Comparison of ENCODE assay signal across 13 cellular contexts in the genomic region with DNA sequence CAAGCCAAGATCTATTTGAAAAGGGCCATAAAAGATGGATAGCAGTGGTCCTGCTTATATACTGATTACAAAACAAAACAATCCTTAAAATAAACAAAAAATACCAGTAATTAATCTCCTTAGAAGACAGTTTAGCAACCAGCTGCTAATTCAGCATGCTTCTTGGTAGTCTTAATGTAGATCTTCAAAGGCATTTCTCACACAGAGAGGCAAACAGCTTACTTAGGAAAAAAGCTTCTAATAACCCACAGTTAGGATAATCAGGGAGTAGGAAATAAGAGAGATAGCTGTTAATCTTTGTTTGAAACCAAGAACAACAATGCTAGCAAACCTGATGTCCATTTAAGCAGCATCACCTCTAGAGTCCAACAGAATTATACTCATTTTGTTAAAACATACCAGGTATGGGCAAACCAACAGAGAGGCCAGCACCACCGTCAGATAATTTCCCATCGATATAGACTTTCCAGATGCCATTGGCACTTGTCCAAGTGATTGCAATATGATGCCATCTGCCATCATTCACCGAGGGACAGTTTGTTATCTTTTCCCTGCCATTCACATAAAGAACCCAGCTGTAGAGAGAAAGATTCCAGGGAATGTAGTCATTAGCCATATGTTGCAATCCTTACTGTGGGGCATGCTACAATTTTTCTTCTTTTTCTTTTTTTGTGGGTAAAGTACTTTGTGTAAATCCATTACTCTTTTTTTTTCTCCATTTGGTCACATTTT.
DNase-seq lines count a peak whose midpoint lies in the region; ATAC-seq and TF ChIP-seq lines count a peak whose summit lies in the region.
"Had no signal": no experiment of that assay in that cellular context is flagged by ENCODE, and none has a peak within 500 bp of the region (broad histone marks: within the 10 kb centered on the region; RNA-seq: fewer than 3 reads in every experiment).

No MANE protein-coding gene starts in this region.

- no peaks in the 10 kb centered on the region for H3K4me1 Mint-ChIP-seq in activated CD4-positive, alpha-beta memory T cell treated with anti-CD3 and anti-CD28 coated beads, Interleukin-2, amount 10 ng/mL, durations not matched to agents 7 days and 5 days
- no peaks in the 10 kb centered on the region for H3K4me1 Mint-ChIP-seq in stimulated activated naive B cell treated with anti-CD40 and anti-IgM and Interleukin-4, amounts not matched to agents 10 μg/mL and 1 μg/mL and 100 μg/mL, for 72 hours

- H3K9ac ChIP-seq in adipocyte (ENCODE audit: low read length) = peak overlapping the region; percentile 80

- H3K27me3 ChIP-seq in adipocyte (replicated peaks; ENCODE audit: control insufficient read depth, insufficient read depth, low read length) (no peaks in the 10 kb centered on the region), thyroid gland (no peaks in the 10 kb centered on the region)

- no peak for ATAC-seq in HG03025 (IDR thresholded peaks at IDR 0.05; ENCODE audit: low FRiP score, unreplicated experiment)
- no peak for ATAC-seq in stimulated activated naive B cell treated with anti-CD40 and anti-IgM and Interleukin-4, amounts not matched to agents 10 μg/mL and 1 μg/mL and 100 μg/mL, for 72 hours (replicated peaks)
- ATAC-seq: left colon had no signal

- no peaks in the 10 kb centered on the region for H3K9me3 Mint-ChIP-seq in activated CD4-positive, alpha-beta memory T cell treated with anti-CD3 and anti-CD28 coated beads, Interleukin-2, amount 10 ng/mL, durations not matched to agents 7 days and 5 days
- peaks cover 9 to 11% of the 10 kb centered on the region in 2 donors for H3K9me3 Mint-ChIP-seq in stimulated activated naive B cell treated with anti-CD40 and anti-IgM and Interleukin-4, amounts not matched to agents 10 μg/mL and 1 μg/mL and 100 μg/mL, for 72 hours

- TF ChIP-seq CTCF in thyroid gland (IDR thresholded peaks at IDR 0.05) = no peak

- POLR2A ChIA-PET in activated CD4-positive, alpha-beta memory T cell treated with anti-CD3 and anti-CD28 coated beads, Interleukin-2, amount 10 ng/mL, durations not matched to agents 7 days and 5 days (lab: Charles Lee) = no interaction called here

- no peak overlapping the region for H3K27ac ChIP-seq in thyroid gland

- no peak for TF ChIP-seq POLR2A in thyroid gland (IDR thresholded peaks at IDR 0.05)

- peaks cover 20% of the 10 kb centered on the region for H3K9me3 ChIP-seq in adipocyte (ENCODE audit: control insufficient read depth, low read length)
- no peaks in the 10 kb centered on the region for H3K9me3 ChIP-seq in thyroid gland

- H3K4me3 Mint-ChIP-seq in activated CD4-positive, alpha-beta memory T cell treated with anti-CD3 and anti-CD28 coated beads, Interleukin-2, amount 10 ng/mL, durations not matched to agents 7 days and 5 days = no peak overlapping the region
- no peak overlapping the region for H3K4me3 Mint-ChIP-seq in stimulated activated naive B cell treated with anti-CD40 and anti-IgM and Interleukin-4, amounts not matched to agents 10 μg/mL and 1 μg/mL and 100 μg/mL, for 72 hours
- H3K4me3 Mint-ChIP-seq: endodermal cell had no signal

- DNase-seq in DMS 273 treated with DMSO at 0.1 percent for 48 hours (lab: John Stamatoyannopoulos, UW) = peak; percentile 85
- peak; percentile 85 for DNase-seq in NCI-H1694 (lab: John Stamatoyannopoulos, UW)
- DNase-seq in adipocyte (ENCODE audit: low read depth) = peak; percentile 88
- peak; percentile 41 for DNase-seq in kidney glomerular epithelial cell (lab: John Stamatoyannopoulos, UW)
- DNase-seq in thyroid gland = no peak
- no peak for DNase-seq in activated CD4-positive, alpha-beta memory T cell treated with anti-CD3 and anti-CD28 coated beads, Interleukin-2, amount 10 ng/mL, durations not matched to agents 7 days and 5 days
- no peak for DNase-seq in stimulated activated naive B cell treated with anti-CD40 and anti-IgM and Interleukin-4, amounts not matched to agents 10 μg/mL and 1 μg/mL and 100 μg/mL, for 72 hours
- DNase-seq: endodermal cell; left colon; NK-92 treated with Interleukin-12 subunit alpha and Interleukin-12 subunit beta, amount 100 ng/mL, for 24 hours; stimulated activated naive CD4-positive, alpha-beta T cell; T1000 had no signal

- intact Hi-C loops in thyroid gland (cut with DNase I) = loop anchor here (10.0 kb wide), 1 partner anchor 181 kb away; no protein-coding TSS in a partner anchor

- 60 to 61% methylated on average over 3 of the region's 3 CpGs for WGBS in thyroid gland, 2 donors

- H3K4me3 ChIP-seq in adipocyte (ENCODE audit: low read length) (peak overlapping the region; percentile 44), thyroid gland (replicated peaks in 1 of 3) (no peak overlapping the region)

- no peaks in the 10 kb centered on the region for H3K36me3 Mint-ChIP-seq in activated CD4-positive, alpha-beta memory T cell treated with anti-CD3 and anti-CD28 coated beads, Interleukin-2, amount 10 ng/mL, durations not matched to agents 7 days and 5 days (ENCODE audit: low read depth)
- peaks cover 0 to 3% of the 10 kb centered on the region in 2 donors for H3K36me3 Mint-ChIP-seq in stimulated activated naive B cell treated with anti-CD40 and anti-IgM and Interleukin-4, amounts not matched to agents 10 μg/mL and 1 μg/mL and 100 μg/mL, for 72 hours

- no peaks in the 10 kb centered on the region for H3K27me3 Mint-ChIP-seq in activated CD4-positive, alpha-beta memory T cell treated with anti-CD3 and anti-CD28 coated beads, Interleukin-2, amount 10 ng/mL, durations not matched to agents 7 days and 5 days
- peaks cover 0 to 13% of the 10 kb centered on the region in 2 donors for H3K27me3 Mint-ChIP-seq in stimulated activated naive B cell treated with anti-CD40 and anti-IgM and Interleukin-4, amounts not matched to agents 10 μg/mL and 1 μg/mL and 100 μg/mL, for 72 hours

- H3K36me3 ChIP-seq in adipocyte (ENCODE audit: control insufficient read depth, insufficient read depth, low read length, severe bottlenecking) (peaks cover 82% of the 10 kb centered on the region), thyroid gland (no peaks in the 10 kb centered on the region)

- H3K4me1 ChIP-seq in adipocyte (ENCODE audit: control insufficient read depth, insufficient read depth, low read length) = peaks cover 57% of the 10 kb centered on the region
- H3K4me1 ChIP-seq in thyroid gland = no peaks in the 10 kb centered on the region

- H3K27ac Mint-ChIP-seq in activated CD4-positive, alpha-beta memory T cell treated with anti-CD3 and anti-CD28 coated beads, Interleukin-2, amount 10 ng/mL, durations not matched to agents 7 days and 5 days = no peak overlapping the region
- no peak overlapping the region for H3K27ac Mint-ChIP-seq in stimulated activated naive B cell treated with anti-CD40 and anti-IgM and Interleukin-4, amounts not matched to agents 10 μg/mL and 1 μg/mL and 100 μg/mL, for 72 hours
- H3K27ac Mint-ChIP-seq: endodermal cell had no signal

- CTCF ChIA-PET in activated CD4-positive, alpha-beta memory T cell treated with anti-CD3 and anti-CD28 coated beads, Interleukin-2, amount 10 ng/mL, durations not matched to agents 7 days and 5 days (lab: Charles Lee) = no interaction called here

Comparison
In these comparisons a context has a peak if more than half of its experiments do, and no peak if none do; other contexts are left out.
1. DNase-seq: peak in DMS 273 treated with DMSO at 0.1 percent for 48 hours (single experiment), NCI-H1694 (single experiment), adipocyte (single experiment) and kidney glomerular epithelial cell (single experiment); none in thyroid gland (0 of 2), activated CD4-positive, alpha-beta memory T cell treated with anti-CD3 and anti-CD28 coated beads, Interleukin-2, amount 10 ng/mL, durations not matched to agents 7 days and 5 days (single experiment) and stimulated activated naive B cell treated with anti-CD40 and anti-IgM and Interleukin-4, amounts not matched to agents 10 μg/mL and 1 μg/mL and 100 μg/mL, for 72 hours (single experiment).